Comparison of ENCODE assay signal across 27 cellular contexts in the genomic region with DNA sequence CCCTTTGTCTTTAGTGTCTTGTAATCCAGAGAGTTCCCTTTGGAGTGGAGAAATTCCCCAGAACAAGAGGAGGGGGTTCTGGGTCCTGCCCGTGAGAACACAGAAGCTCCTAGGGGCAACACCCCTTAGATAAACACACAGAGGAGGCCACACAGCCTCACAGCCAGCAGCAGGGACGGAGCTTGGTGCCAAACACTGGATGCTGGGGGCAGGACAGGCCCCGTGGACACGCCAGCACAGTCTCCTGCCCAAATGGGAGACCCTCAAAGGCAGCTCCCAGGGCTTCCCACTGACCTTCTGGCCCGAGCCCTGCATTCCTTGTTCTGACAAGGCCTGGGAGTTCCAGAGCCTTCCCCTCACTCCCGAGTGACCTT. TPM values are rescaled to one million over a fixed set of nuclear protein-coding genes. Genes with fewer than 3 reads are reported as not detected.
DNase-seq lines count a peak whose midpoint lies in the region; ATAC-seq and TF ChIP-seq lines count a peak whose summit lies in the region.
"Had no signal": no experiment of that assay in that cellular context is flagged by ENCODE, and none has a peak within 500 bp of the region (broad histone marks: within the 10 kb centered on the region; RNA-seq: fewer than 3 reads in every experiment).

No MANE protein-coding gene starts in this region.

- H3K36me3 Mint-ChIP-seq in neural progenitor cell = no peaks in the 10 kb centered on the region
- H3K36me3 Mint-ChIP-seq: brain; CD4-positive, CD25-positive, alpha-beta regulatory T cell; mesothelial cell of epicardium; natural killer cell had no signal

- H3K9me3 ChIP-seq in heart left ventricle (no peaks in the 10 kb centered on the region), gastroesophageal sphincter (no peaks in the 10 kb centered on the region), neural progenitor cell (ENCODE audit: low read depth) (no peaks in the 10 kb centered on the region), vagina (no peaks in the 10 kb centered on the region)
- H3K9me3 ChIP-seq: heart right ventricle, pancreas, spleen had no signal

- H3K4me1 Mint-ChIP-seq in neural progenitor cell = peaks cover 11% of the 10 kb centered on the region
- H3K4me1 Mint-ChIP-seq: activated CD4-positive, alpha-beta T cell treated with anti-CD3 and anti-CD28 coated beads, Interleukin-2, amount 10 ng/mL, durations not matched to agents 24 days and 14 days; CD4-positive, CD25-positive, alpha-beta regulatory T cell; natural killer cell had no signal

- no peaks in the 10 kb centered on the region for H3K79me2 ChIP-seq in neural progenitor cell (ENCODE audit: low read depth)

- no peaks in the 10 kb centered on the region for H4K20me1 ChIP-seq in neural progenitor cell (ENCODE audit: low read depth)

- H3K4me3 Mint-ChIP-seq in neural progenitor cell = no peak overlapping the region
- H3K4me3 Mint-ChIP-seq: activated CD4-positive, alpha-beta T cell treated with anti-CD3 and anti-CD28 coated beads, Interleukin-2, amount 10 ng/mL, durations not matched to agents 24 days and 14 days; brain; CD4-positive, CD25-positive, alpha-beta regulatory T cell; mesothelial cell of epicardium; natural killer cell had no signal

- H3K4me2 ChIP-seq in neural progenitor cell = no peak overlapping the region

- no peak overlapping the region for H3K4me3 ChIP-seq in heart left ventricle
- H3K4me3 ChIP-seq in gastroesophageal sphincter = no peak overlapping the region
- H3K4me3 ChIP-seq in neural progenitor cell = no peak overlapping the region
- H3K4me3 ChIP-seq in vagina = no peak overlapping the region
- H3K4me3 ChIP-seq: heart right ventricle, K562, pancreas, spleen had no signal

- WGBS in heart left ventricle, 4 donors = 49 to 76% (median 66%) methylated on average over 4 to 6 of the region's 6 CpGs
- WGBS in gastroesophageal sphincter (ENCODE audit: low coverage in 1 of 2), 2 donors = no CpG with 5 or more reads among the region's 6 CpGs

- H3K9ac ChIP-seq in neural progenitor cell = no peak overlapping the region

- H3K9me3 Mint-ChIP-seq in neural progenitor cell = no peaks in the 10 kb centered on the region
- H3K9me3 Mint-ChIP-seq: activated CD4-positive, alpha-beta T cell treated with anti-CD3 and anti-CD28 coated beads, Interleukin-2, amount 10 ng/mL, durations not matched to agents 24 days and 14 days; CD4-positive, CD25-positive, alpha-beta regulatory T cell; mesothelial cell of epicardium; natural killer cell had no signal

- H3K27me3 ChIP-seq in heart left ventricle (peaks cover 0 to 9% (median 0%) of the 10 kb centered on the region in 9 donors), gastroesophageal sphincter (peaks cover 9% of the 10 kb centered on the region), neural progenitor cell (no peaks in the 10 kb centered on the region), vagina (no peaks in the 10 kb centered on the region)

- no peak overlapping the region for H3K27ac Mint-ChIP-seq in neural progenitor cell
- H3K27ac Mint-ChIP-seq: activated CD4-positive, alpha-beta T cell treated with anti-CD3 and anti-CD28 coated beads, Interleukin-2, amount 10 ng/mL, durations not matched to agents 24 days and 14 days; CD4-positive, CD25-positive, alpha-beta regulatory T cell; mesothelial cell of epicardium; natural killer cell had no signal

- H3K36me3 ChIP-seq in heart left ventricle (no peaks in the 10 kb centered on the region), gastroesophageal sphincter (no peaks in the 10 kb centered on the region), neural progenitor cell (no peaks in the 10 kb centered on the region), vagina (no peaks in the 10 kb centered on the region)
- H3K36me3 ChIP-seq: heart right ventricle, pancreas, spleen had no signal

- peaks cover 13% of the 10 kb centered on the region for H3F3A ChIP-seq in neural progenitor cell (ENCODE audit: low read depth)

- no peaks in the 10 kb centered on the region for H3K27me3 Mint-ChIP-seq in neural progenitor cell (ENCODE audit: insufficient read depth, low read depth)
- H3K27me3 Mint-ChIP-seq: CD4-positive, CD25-positive, alpha-beta regulatory T cell had no signal

- no peak for DNase-seq in heart left ventricle
- DNase-seq in Right ventricle myocardium inferior (ENCODE audit: missing footprints) = no peak
- DNase-seq in neural progenitor cell (ENCODE audit: low spot score) = no peak
- no peak for DNase-seq in vagina (ENCODE audit: extremely low spot score in 2 of 2)
- DNase-seq in NCI-H2029 (lab: John Stamatoyannopoulos, UW) = no peak
- DNase-seq in NCI-H2171 (lab: John Stamatoyannopoulos, UW) = no peak
- DNase-seq: activated CD4-positive, alpha-beta T cell treated with anti-CD3 and anti-CD28 coated beads, Interleukin-2, amount 10 ng/mL, durations not matched to agents 24 days and 14 days; activated naive CD4-positive, alpha-beta T cell; activated T-cell treated with anti-CD3 and anti-CD28 coated beads, Interleukin-2, amount 50 U/mL, for 48 hours; CD4-positive, CD25-positive, alpha-beta regulatory T cell; effector memory CD4-positive, alpha-beta T cell; natural killer cell; NCI-H1105 treated with DMSO at 0.1 percent for 48 hours; NCI-H2081 treated with DMSO at 0.1 percent for 48 hours; NCI-H446; spleen had no signal

- H3K27ac ChIP-seq in heart left ventricle (no peak overlapping the region), gastroesophageal sphincter (peak overlapping the region in 3 of 4 donors; percentile 51 to 69 (median 66)), neural progenitor cell (no peak overlapping the region), vagina (peak overlapping the region; percentile 17)
- H3K27ac ChIP-seq: 22Rv1, heart right ventricle had no signal

- TF ChIP-seq EP300 in gastroesophageal sphincter (IDR thresholded peaks at IDR 0.05) = no peak

- peak; percentile 8 to 45 (median 13) for ATAC-seq in heart left ventricle
- no peak for ATAC-seq in Right ventricle myocardium inferior
- ATAC-seq in gastroesophageal sphincter = no peak
- no peak for ATAC-seq in HG03442 (IDR thresholded peaks at IDR 0.05; ENCODE audit: unreplicated experiment)

- TF ChIP-seq POLR2A in heart left ventricle (IDR thresholded peaks at IDR 0.05) (no peak), gastroesophageal sphincter (IDR thresholded peaks at IDR 0.05) (no peak), vagina (IDR thresholded peaks at IDR 0.05) (no peak)

- intact Hi-C loops in heart left ventricle (cut with DNase I) (loop anchor here in 2 of 10 donors (2.0 to 5.0 kb wide), 2 partner anchors 153 to 154 kb away; no protein-coding TSS in a partner anchor), Right ventricle myocardium inferior (cut with DNase I) (no loop called here), vagina (cut with DNase I) (no loop called here)

- TF ChIP-seq CTCF in heart left ventricle (IDR thresholded peaks at IDR 0.05) = no peak
- TF ChIP-seq CTCF in gastroesophageal sphincter (IDR thresholded peaks at IDR 0.05) = no peak
- TF ChIP-seq CTCF in neural progenitor cell (IDR thresholded peaks at IDR 0.05) = no peak
- no peak for TF ChIP-seq CTCF in vagina (IDR thresholded peaks at IDR 0.05)

- peak overlapping the region; percentile 90 for H2AFZ ChIP-seq in neural progenitor cell (replicated peaks)

- peaks cover 0 to 23% (median 3%) of the 10 kb centered on the region in 12 donors for H3K4me1 ChIP-seq in heart left ventricle
- H3K4me1 ChIP-seq in gastroesophageal sphincter = peaks cover 0 to 26% (median 5%) of the 10 kb centered on the region in 3 donors
- H3K4me1 ChIP-seq in neural progenitor cell = peaks cover 13% of the 10 kb centered on the region
- H3K4me1 ChIP-seq in vagina = peaks cover 9% of the 10 kb centered on the region

RNA-seq across cellular contexts. Expression of a gene that starts 31.8 kb away (rescaled TPM):
- total RNA-seq in heart left ventricle = under 1 TPM in 3 of 9 donors, not detected in 6; 0.12 to 0.58 (median 0.29) TPM
- polyA plus RNA-seq in heart left ventricle = under 1 TPM in 1 of 2 donors, not detected in 1; 0.03 TPM
- total RNA-seq in Right ventricle myocardium inferior = not detected
- 1 to 10 TPM in 3 of 4 donors, under 1 TPM in 1; 0.72 to 4.4 (median 1.1) TPM for total RNA-seq in gastroesophageal sphincter
- 7.1 and 19.4 TPM in 2 replicates for total RNA-seq in neural progenitor cell (ENCODE audit: low replicate concordance)
- total RNA-seq in vagina = 2.0 TPM
- total RNA-seq: activated CD4-positive, alpha-beta T cell treated with anti-CD3 and anti-CD28 coated beads, Interleukin-2, amount 10 ng/mL, durations not matched to agents 24 days and 14 days; CD4-positive, CD25-positive, alpha-beta regulatory T cell; HT1080; K562; MCF 10A; natural killer cell; OCI-LY7; spleen had no signal
- polyA plus RNA-seq: CD4-positive, CD25-positive, alpha-beta regulatory T cell had no signal

Comparison
In these comparisons a context has a peak if more than half of its experiments do, and no peak if none do; other contexts are left out.
1. ATAC-seq: peak in heart left ventricle (4 of 4); none in Right ventricle myocardium inferior (single experiment), gastroesophageal sphincter (single experiment) and HG03442 (single experiment).
2. H3K27ac ChIP-seq: peak in gastroesophageal sphincter (3 of 4) and vagina (single experiment); none in heart left ventricle (0 of 12) and neural progenitor cell (single experiment).